7 cellular contexts compared by ENCODE assay signal in the genomic region with DNA sequence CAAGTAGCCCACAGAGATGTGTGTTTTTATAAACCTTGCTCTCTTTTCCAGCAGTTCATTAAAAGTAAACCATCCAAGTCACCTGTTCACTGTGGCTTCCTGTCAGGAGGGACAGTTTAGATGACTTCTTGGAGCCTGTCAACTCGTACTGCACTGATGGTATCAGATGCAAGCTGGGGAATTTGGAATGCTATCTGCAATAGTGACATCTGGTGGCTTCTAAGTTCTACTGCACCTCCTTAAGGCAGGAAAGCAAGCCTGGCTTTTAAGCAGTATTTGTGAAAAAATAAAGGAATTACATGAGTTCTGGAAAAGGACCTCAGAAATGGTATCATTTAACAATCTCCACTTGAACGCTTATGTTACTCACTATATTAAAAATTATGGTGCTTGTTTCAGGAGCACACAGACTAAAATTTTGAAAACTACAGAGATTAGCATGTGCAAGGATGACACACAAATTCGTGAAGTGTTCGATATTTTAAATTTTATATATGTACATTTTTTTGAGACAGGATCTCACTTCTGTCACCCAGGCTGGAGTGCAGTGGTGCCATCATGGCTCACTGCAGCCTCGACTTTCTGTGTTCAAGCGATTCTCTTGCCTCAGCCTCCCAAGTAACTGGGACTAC.
DNase-seq lines count a peak whose midpoint lies in the region; ATAC-seq, FAIRE-seq and TF ChIP-seq lines count a peak whose summit lies in the region.

No MANE protein-coding gene starts in this region.

- FAIRE-seq in G401.6 (lab: Jason Lieb, UNC) (peak; percentile 80), keratinocyte (lab: Jason Lieb, UNC) (peak; percentile 75)

- no peaks in the 10 kb centered on the region for H3K27me3 Mint-ChIP-seq in MCF 10A (ENCODE audit: insufficient read depth, unreplicated experiment)

- H3K27ac ChIP-seq in keratinocyte (ENCODE audit: control insufficient read depth, insufficient read depth, low read length) (no peak overlapping the region), tibial artery (no peak overlapping the region)

- H2AFZ ChIP-seq in keratinocyte (ENCODE audit: control insufficient read depth, low read length): no peak overlapping the region

- H3K9me1 ChIP-seq in keratinocyte (ENCODE audit: control insufficient read depth, extremely low read depth, insufficient read depth, low read length): no peaks in the 10 kb centered on the region

- H3K4me1 Mint-ChIP-seq in MCF 10A (ENCODE audit: insufficient read depth, unreplicated experiment): peaks cover 15% of the 10 kb centered on the region

- no peaks in the 10 kb centered on the region for H3K36me3 Mint-ChIP-seq in MCF 10A (ENCODE audit: insufficient read depth, unreplicated experiment)

- H3K4me1 ChIP-seq in keratinocyte (ENCODE audit: control insufficient read depth, extremely low read depth, insufficient read depth, low read length) (no peaks in the 10 kb centered on the region), tibial artery (peaks cover 0 to 14% (median 0%) of the 10 kb centered on the region in 4 donors)

- TF ChIP-seq CTCF in MCF 10A (IDR thresholded peaks at IDR 0.05; ENCODE audit: unreplicated experiment): peak; percentile 66
- peak; percentile 68 to 79 (median 72) for TF ChIP-seq CTCF in keratinocyte (optimal IDR thresholded peaks at IDR 0.05 in 1 of 3, IDR thresholded peaks at IDR 0.05 in 1 of 3, conservative IDR thresholded peaks at IDR 0.05 in 1 of 3; ENCODE audit: extremely low read depth in 1 of 3, insufficient read depth in 2 of 3, low read length in 3 of 3)
- TF ChIP-seq CTCF in tibial artery (IDR thresholded peaks at IDR 0.05): peak; percentile 61 to 84

- POLR2A ChIA-PET in MCF 10A (lab: Yijun Ruan, JAX): interaction anchor here (0.5 to 0.6 kb wide), 2 partner anchors 341 to 1794 kb away, joined by 3 to 4 read pairs; no protein-coding TSS in a partner anchor

- H3K4me3 Mint-ChIP-seq in MCF 10A (ENCODE audit: unreplicated experiment): no peak overlapping the region

- CTCF ChIA-PET in MCF 10A (lab: Yijun Ruan, JAX): interaction anchor here (0.5 to 2.9 kb wide), 11 partner anchors 8 to 984 kb away, joined by 3 to 12 read pairs (median 4); no protein-coding TSS in a partner anchor

- no TSS peak for BruUV-seq in MCF 10A (replicated peaks; lab: Mats Ljungman, UMichigan)

- intact Hi-C loops in MCF 10A (cut with micrococcal nuclease): loop anchor here (2.0 kb wide), 1 partner anchor 274 kb away; no protein-coding TSS in a partner anchor
- intact Hi-C loops in tibial artery (cut with DNase I; ENCODE audit: low total_unique reads): no loop called here

- H3K27me3 ChIP-seq in keratinocyte (ENCODE audit: control insufficient read depth, extremely low read depth, insufficient read depth, low read length) (no peaks in the 10 kb centered on the region), tibial artery (no peaks in the 10 kb centered on the region)

- DNase-seq in NCI-H748 (lab: John Stamatoyannopoulos, UW; ENCODE audit: unreplicated experiment): peak; percentile 71
- peak; percentile 59 for DNase-seq in MCF 10A (ENCODE audit: unreplicated experiment)
- DNase-seq in keratinocyte (ENCODE audit: low read depth, low spot score): peak; percentile 19
- DNase-seq in tibial artery: no peak

- peak; percentile 83 for ATAC-seq in GM19452 (IDR thresholded peaks at IDR 0.05; ENCODE audit: unreplicated experiment)
- peak; percentile 95 for ATAC-seq in HG03432 (IDR thresholded peaks at IDR 0.05; ENCODE audit: unreplicated experiment)

- H3K79me2 ChIP-seq in keratinocyte (ENCODE audit: control insufficient read depth, insufficient read depth, low read length): no peaks in the 10 kb centered on the region

- dilution Hi-C loops in keratinocyte (cut with MboI; ENCODE audit: extremely low pct_ligation_motif_present, low sequenced_read_pairs): no loop called here

- no peaks in the 10 kb centered on the region for H4K20me1 ChIP-seq in keratinocyte (ENCODE audit: control insufficient read depth, extremely low read depth, insufficient read depth, low read length)

- H3K9me3 Mint-ChIP-seq in MCF 10A (ENCODE audit: unreplicated experiment): no peaks in the 10 kb centered on the region

- H3K4me3 ChIP-seq in keratinocyte (ENCODE audit: control insufficient read depth in 2 of 3, extremely low read depth in 1 of 3, insufficient read depth in 2 of 3, low read depth in 1 of 3, low read length in 3 of 3) (no peak overlapping the region), tibial artery (no peak overlapping the region)

- H3K9ac ChIP-seq in keratinocyte (ENCODE audit: control insufficient read depth, extremely low read depth, insufficient read depth, low read length): no peak overlapping the region

- H3K36me3 ChIP-seq in keratinocyte (ENCODE audit: control insufficient read depth in 2 of 2, extremely low read depth in 1 of 2, insufficient read depth in 2 of 2, low read length in 2 of 2) (no peaks in the 10 kb centered on the region), tibial artery (no peaks in the 10 kb centered on the region)

- H3K9me3 ChIP-seq in keratinocyte (ENCODE audit: control insufficient read depth, low read depth, low read length) (no peaks in the 10 kb centered on the region), tibial artery (no peaks in the 10 kb centered on the region)

- no peak overlapping the region for H3K27ac Mint-ChIP-seq in MCF 10A (ENCODE audit: low read depth, unreplicated experiment)

- no peak overlapping the region for H3K4me2 ChIP-seq in keratinocyte (ENCODE audit: control insufficient read depth, extremely low read depth, insufficient read depth, low read depth, low read length)

Comparison
In these comparisons a context has a peak if more than half of its experiments do, and no peak if none do; other contexts are left out.
1. DNase-seq: peak in NCI-H748 (single experiment), MCF 10A (single experiment) and keratinocyte (single experiment); none in tibial artery (0 of 2).
2. Peak in every context shown above with its lines, with median percentiles within 50 percentile points of each other: CTCF ChIP-seq.